In genomic region chr19:12890787-12891552, GRCh38 we compare ENCODE assay signal across 1 cellular context.
A peak's percentile ranks its signal among the peaks of the same experiment; 100 is the strongest.
TF ChIP-seq lines count a peak whose summit lies in the region.

GCDH (plus strand) TSS chr19:12891160; CDS start chr19:12891305, 145 bp downstream.

TF ChIP-seq in A549, 52 proteins besides CTCF, POLR2A, EP300 and RAD21 (continued from another document):
- TF ChIP-seq, protein P1, sequence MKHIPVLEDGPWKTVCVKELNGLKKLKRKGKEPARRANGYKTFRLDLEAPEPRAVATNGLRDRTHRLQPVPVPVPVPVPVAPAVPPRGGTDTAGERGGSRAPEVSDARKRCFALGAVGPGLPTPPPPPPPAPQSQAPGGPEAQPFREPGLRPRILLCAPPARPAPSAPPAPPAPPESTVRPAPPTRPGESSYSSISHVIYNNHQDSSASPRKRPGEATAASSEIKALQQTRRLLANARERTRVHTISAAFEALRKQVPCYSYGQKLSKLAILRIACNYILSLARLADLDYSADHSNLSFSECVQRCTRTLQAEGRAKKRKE (CRISPR knock-in tag; IDR thresholded peaks at IDR 0.05; ENCODE audit: low read depth): no peak
- TF ChIP-seq, protein P2, sequence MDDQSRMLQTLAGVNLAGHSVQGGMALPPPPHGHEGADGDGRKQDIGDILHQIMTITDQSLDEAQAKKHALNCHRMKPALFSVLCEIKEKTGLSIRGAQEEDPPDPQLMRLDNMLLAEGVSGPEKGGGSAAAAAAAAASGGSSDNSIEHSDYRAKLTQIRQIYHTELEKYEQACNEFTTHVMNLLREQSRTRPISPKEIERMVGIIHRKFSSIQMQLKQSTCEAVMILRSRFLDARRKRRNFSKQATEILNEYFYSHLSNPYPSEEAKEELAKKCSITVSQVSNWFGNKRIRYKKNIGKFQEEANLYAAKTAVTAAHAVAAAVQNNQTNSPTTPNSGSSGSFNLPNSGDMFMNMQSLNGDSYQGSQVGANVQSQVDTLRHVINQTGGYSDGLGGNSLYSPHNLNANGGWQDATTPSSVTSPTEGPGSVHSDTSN (IDR thresholded peaks at IDR 0.05): no peak
- no peak for TF ChIP-seq FOSB (CRISPR knock-in tag; IDR thresholded peaks at IDR 0.05)
- TF ChIP-seq CBX8 (IDR thresholded peaks at IDR 0.05): no peak
- peak; percentile 79 for TF ChIP-seq KDM5A (IDR thresholded peaks at IDR 0.05)
- no peak for TF ChIP-seq MAFK (IDR thresholded peaks at IDR 0.05; ENCODE audit: partially characterized antibody)
- no peak for TF ChIP-seq NPAS2 (CRISPR knock-in tag; IDR thresholded peaks at IDR 0.05; ENCODE audit: borderline replicate concordance)
- TF ChIP-seq, protein P3, sequence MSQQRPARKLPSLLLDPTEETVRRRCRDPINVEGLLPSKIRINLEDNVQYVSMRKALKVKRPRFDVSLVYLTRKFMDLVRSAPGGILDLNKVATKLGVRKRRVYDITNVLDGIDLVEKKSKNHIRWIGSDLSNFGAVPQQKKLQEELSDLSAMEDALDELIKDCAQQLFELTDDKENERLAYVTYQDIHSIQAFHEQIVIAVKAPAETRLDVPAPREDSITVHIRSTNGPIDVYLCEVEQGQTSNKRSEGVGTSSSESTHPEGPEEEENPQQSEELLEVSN (IDR thresholded peaks at IDR 0.05; ENCODE audit: borderline replicate concordance, low read depth): peak; percentile 79
- TF ChIP-seq RCOR1 (IDR thresholded peaks at IDR 0.05; ENCODE audit: low read depth, low read length): no peak
- TF ChIP-seq MAZ (IDR thresholded peaks at IDR 0.05; ENCODE audit: borderline replicate concordance, low read depth, low read length): peak; percentile 83; the same call in 1 of the 2 replicates
- TF ChIP-seq CEBPB (IDR thresholded peaks at IDR 0.05): no peak
- TF ChIP-seq POLR2AphosphoS2 (conservative IDR thresholded peaks at IDR 0.05; ENCODE audit: low read length): no peak
- TF ChIP-seq BHLHE40 (IDR thresholded peaks at IDR 0.05; ENCODE audit: low read depth, low read length): no peak
- TF ChIP-seq KDM1A (IDR thresholded peaks at IDR 0.05; ENCODE audit: low read depth): no peak
- TF ChIP-seq GATA3 (IDR thresholded peaks at IDR 0.05; ENCODE audit: borderline replicate concordance): no peak
- no peak for TF ChIP-seq HOXB5 (CRISPR knock-in tag; IDR thresholded peaks at IDR 0.05)
- no peak for TF ChIP-seq MYC (IDR thresholded peaks at IDR 0.05; ENCODE audit: borderline replicate concordance, low read length)
- TF ChIP-seq, protein P4, sequence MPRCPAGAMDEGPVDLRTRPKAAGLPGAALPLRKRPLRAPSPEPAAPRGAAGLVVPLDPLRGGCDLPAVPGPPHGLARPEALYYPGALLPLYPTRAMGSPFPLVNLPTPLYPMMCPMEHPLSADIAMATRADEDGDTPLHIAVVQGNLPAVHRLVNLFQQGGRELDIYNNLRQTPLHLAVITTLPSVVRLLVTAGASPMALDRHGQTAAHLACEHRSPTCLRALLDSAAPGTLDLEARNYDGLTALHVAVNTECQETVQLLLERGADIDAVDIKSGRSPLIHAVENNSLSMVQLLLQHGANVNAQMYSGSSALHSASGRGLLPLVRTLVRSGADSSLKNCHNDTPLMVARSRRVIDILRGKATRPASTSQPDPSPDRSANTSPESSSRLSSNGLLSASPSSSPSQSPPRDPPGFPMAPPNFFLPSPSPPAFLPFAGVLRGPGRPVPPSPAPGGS (IDR thresholded peaks at IDR 0.05): no peak
- TF ChIP-seq CHD2 (IDR thresholded peaks at IDR 0.05; ENCODE audit: low read length, partially characterized antibody): no peak
- TF ChIP-seq, protein P5, sequence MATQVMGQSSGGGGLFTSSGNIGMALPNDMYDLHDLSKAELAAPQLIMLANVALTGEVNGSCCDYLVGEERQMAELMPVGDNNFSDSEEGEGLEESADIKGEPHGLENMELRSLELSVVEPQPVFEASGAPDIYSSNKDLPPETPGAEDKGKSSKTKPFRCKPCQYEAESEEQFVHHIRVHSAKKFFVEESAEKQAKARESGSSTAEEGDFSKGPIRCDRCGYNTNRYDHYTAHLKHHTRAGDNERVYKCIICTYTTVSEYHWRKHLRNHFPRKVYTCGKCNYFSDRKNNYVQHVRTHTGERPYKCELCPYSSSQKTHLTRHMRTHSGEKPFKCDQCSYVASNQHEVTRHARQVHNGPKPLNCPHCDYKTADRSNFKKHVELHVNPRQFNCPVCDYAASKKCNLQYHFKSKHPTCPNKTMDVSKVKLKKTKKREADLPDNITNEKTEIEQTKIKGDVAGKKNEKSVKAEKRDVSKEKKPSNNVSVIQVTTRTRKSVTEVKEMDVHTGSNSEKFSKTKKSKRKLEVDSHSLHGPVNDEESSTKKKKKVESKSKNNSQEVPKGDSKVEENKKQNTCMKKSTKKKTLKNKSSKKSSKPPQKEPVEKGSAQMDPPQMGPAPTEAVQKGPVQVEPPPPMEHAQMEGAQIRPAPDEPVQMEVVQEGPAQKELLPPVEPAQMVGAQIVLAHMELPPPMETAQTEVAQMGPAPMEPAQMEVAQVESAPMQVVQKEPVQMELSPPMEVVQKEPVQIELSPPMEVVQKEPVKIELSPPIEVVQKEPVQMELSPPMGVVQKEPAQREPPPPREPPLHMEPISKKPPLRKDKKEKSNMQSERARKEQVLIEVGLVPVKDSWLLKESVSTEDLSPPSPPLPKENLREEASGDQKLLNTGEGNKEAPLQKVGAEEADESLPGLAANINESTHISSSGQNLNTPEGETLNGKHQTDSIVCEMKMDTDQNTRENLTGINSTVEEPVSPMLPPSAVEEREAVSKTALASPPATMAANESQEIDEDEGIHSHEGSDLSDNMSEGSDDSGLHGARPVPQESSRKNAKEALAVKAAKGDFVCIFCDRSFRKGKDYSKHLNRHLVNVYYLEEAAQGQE (IDR thresholded peaks at IDR 0.05): no peak
- TF ChIP-seq HES2 (IDR thresholded peaks at IDR 0.05): no peak
- peak; percentile 43 to 80; a peak in 4 of 5 replicates for TF ChIP-seq JUN (IDR thresholded peaks at IDR 0.05)
- TF ChIP-seq HDAC2 (IDR thresholded peaks at IDR 0.05): no peak
